In genomic region chr2:219689676-219690628, GRCh38 we compare ENCODE assay signal across 8 cellular contexts.
A peak's percentile ranks its signal among the peaks of the same experiment; 100 is the strongest.
DNase-seq lines count a peak whose midpoint lies in the region; ATAC-seq lines count a peak whose summit lies in the region.

No MANE protein-coding gene starts in this region.

- H3K36me3 Mint-ChIP-seq in stimulated activated effector memory CD8-positive, alpha-beta T cell treated with anti-CD3 and anti-CD28 coated beads, Interleukin-12 subunit alpha, Interleukin-12 subunit beta, amount 100 ng/mL, for 72 hours = no peaks in the 10 kb centered on the region

- peak; percentile 46 for ATAC-seq in GM19035 (IDR thresholded peaks at IDR 0.05; ENCODE audit: unreplicated experiment)
- ATAC-seq in stimulated activated effector memory CD8-positive, alpha-beta T cell treated with anti-CD3 and anti-CD28 coated beads, Interleukin-12 subunit alpha, Interleukin-12 subunit beta, amount 100 ng/mL, for 72 hours = no peak

- H3K27me3 ChIP-seq in SJSA1 (replicated peaks) = no peaks in the 10 kb centered on the region

- in situ Hi-C loops in KBM-7 (cut with MboI; ENCODE audit: low pct_unique_long_range_greater_than_20kb, low sequenced_read_pairs) = no loop called here

- peak; percentile 17 for DNase-seq in COR-L47 (lab: John Stamatoyannopoulos, UW)
- DNase-seq in KBM-7 = peak; percentile 85
- peak; percentile 65 to 78 for DNase-seq in SJSA1 (ENCODE audit: low read depth in 1 of 2, low spot score in 2 of 2)
- peak; percentile 5 for DNase-seq in central memory CD4-positive, alpha-beta T cell
- peak; percentile 74 for DNase-seq in kidney tubule cell (ENCODE audit: low spot score)
- peak; percentile 9 to 62 for DNase-seq in stimulated activated effector memory CD8-positive, alpha-beta T cell treated with anti-CD3 and anti-CD28 coated beads, Interleukin-12 subunit alpha, Interleukin-12 subunit beta, amount 100 ng/mL, for 72 hours (ENCODE audit: low spot score in 2 of 2)
- DNase-seq in NK-92 (lab: John Stamatoyannopoulos, UW; ENCODE audit: unreplicated experiment) = no peak

- no peaks in the 10 kb centered on the region for H3K9me3 ChIP-seq in SJSA1 (replicated peaks)

- H3K4me1 ChIP-seq in SJSA1 (replicated peaks) = peaks cover 55% of the 10 kb centered on the region

- H3K4me1 Mint-ChIP-seq in stimulated activated effector memory CD8-positive, alpha-beta T cell treated with anti-CD3 and anti-CD28 coated beads, Interleukin-12 subunit alpha, Interleukin-12 subunit beta, amount 100 ng/mL, for 72 hours = no peaks in the 10 kb centered on the region

- H3K4me3 Mint-ChIP-seq in stimulated activated effector memory CD8-positive, alpha-beta T cell treated with anti-CD3 and anti-CD28 coated beads, Interleukin-12 subunit alpha, Interleukin-12 subunit beta, amount 100 ng/mL, for 72 hours = no peak overlapping the region

- no peaks in the 10 kb centered on the region for H3K9me3 Mint-ChIP-seq in stimulated activated effector memory CD8-positive, alpha-beta T cell treated with anti-CD3 and anti-CD28 coated beads, Interleukin-12 subunit alpha, Interleukin-12 subunit beta, amount 100 ng/mL, for 72 hours

- no peak overlapping the region for H3K27ac Mint-ChIP-seq in stimulated activated effector memory CD8-positive, alpha-beta T cell treated with anti-CD3 and anti-CD28 coated beads, Interleukin-12 subunit alpha, Interleukin-12 subunit beta, amount 100 ng/mL, for 72 hours

- no peaks in the 10 kb centered on the region for H3K36me3 ChIP-seq in SJSA1

- no peak overlapping the region for H3K4me3 ChIP-seq in SJSA1

- H3K27ac ChIP-seq in SJSA1 = peak overlapping the region; percentile 95
